8 cellular contexts compared by ENCODE assay signal in the genomic region with DNA sequence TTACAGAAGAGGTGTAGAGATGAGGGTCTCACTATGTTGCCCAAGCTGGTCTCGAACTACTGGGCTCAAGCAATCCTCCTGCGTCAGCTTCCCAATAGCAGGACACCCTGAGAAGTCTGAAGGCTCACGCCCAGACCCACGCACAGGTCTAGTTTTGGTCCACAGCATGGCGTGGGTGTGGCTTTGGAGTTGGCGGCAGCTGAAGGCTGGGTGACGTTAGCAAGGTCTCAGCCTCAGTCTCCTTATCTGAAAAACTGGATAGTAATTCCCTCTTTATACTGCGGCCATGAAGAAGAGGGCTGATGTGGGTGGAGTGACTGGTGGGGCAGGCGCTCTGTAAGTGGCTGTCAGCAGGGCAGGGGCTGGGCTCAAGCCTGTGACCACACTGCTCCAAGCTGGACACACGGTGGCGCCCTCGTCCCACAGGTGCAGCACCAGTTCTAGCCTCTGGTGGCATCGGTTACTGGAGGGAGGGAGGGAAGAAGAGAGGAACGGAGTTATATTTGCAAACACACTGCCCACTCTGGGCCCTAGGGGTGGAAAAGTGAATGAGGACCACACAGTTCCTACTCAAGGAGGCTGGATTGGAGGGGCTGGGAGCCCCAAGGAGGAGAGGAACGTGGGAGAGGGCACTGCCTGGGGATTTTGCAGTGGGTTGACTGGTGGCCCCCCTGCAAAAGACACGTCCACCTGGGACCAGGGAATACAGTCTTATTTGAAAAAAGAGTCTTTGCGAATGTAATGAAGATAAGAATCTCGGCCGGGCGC. TPM values are rescaled to one million over a fixed set of nuclear protein-coding genes. Genes with fewer than 3 reads are reported as not detected.
DNase-seq lines count a peak whose midpoint lies in the region; ATAC-seq and TF ChIP-seq lines count a peak whose summit lies in the region.

No MANE protein-coding gene starts in this region.

- H3K9me3 Mint-ChIP-seq in naive thymus-derived CD4-positive, alpha-beta T cell = no peaks in the 10 kb centered on the region

- CTCF ChIA-PET in naive thymus-derived CD4-positive, alpha-beta T cell (lab: Charles Lee) = interaction anchor here (0.7 to 6.2 kb wide), 10 partner anchors 10 to 53 kb away, joined by 3 to 147 read pairs (median 4); no protein-coding TSS in a partner anchor

- peak; percentile 71 for ATAC-seq in GM21423 (IDR thresholded peaks at IDR 0.05; ENCODE audit: unreplicated experiment)
- peak; percentile 99 for ATAC-seq in naive thymus-derived CD4-positive, alpha-beta T cell

- POLR2A ChIA-PET in naive thymus-derived CD4-positive, alpha-beta T cell (lab: Charles Lee) = interaction anchor here (1.3 to 3.4 kb wide), 4 partner anchors 23 to 69 kb away, joined by 4 to 26 read pairs (median 9); no protein-coding TSS in a partner anchor

- peaks cover 2 to 8% of the 10 kb centered on the region in 2 donors for H3K4me1 ChIP-seq in esophagus (ENCODE audit: control insufficient read depth in 2 of 2, insufficient read depth in 2 of 2, low read length in 1 of 2)
- peaks cover 8 to 14% of the 10 kb centered on the region in 2 donors for H3K4me1 ChIP-seq in naive thymus-derived CD4-positive, alpha-beta T cell (ENCODE audit: control insufficient read depth in 2 of 2, insufficient read depth in 2 of 2, low read length in 2 of 2)

- H3K4me1 Mint-ChIP-seq in naive thymus-derived CD4-positive, alpha-beta T cell = peaks cover 14 to 44% (median 17%) of the 10 kb centered on the region in 7 donors

- 14 to 15% methylated on average over 20 of the region's 20 CpGs for WGBS in esophagus, 2 donors

- intact Hi-C loops in naive thymus-derived CD4-positive, alpha-beta T cell (cut with micrococcal nuclease) = loop anchor here (1.0 to 10.0 kb wide), 7 partner anchors 23 to 325 kb away; a partner anchor contains a TSS

- no peaks in the 10 kb centered on the region for H3K9me3 ChIP-seq in esophagus (ENCODE audit: control insufficient read depth in 2 of 2, insufficient read depth in 1 of 2, low read depth in 1 of 2, low read length in 1 of 2)
- H3K9me3 ChIP-seq in naive thymus-derived CD4-positive, alpha-beta T cell (ENCODE audit: control insufficient read depth in 2 of 3, low read length in 3 of 3) = no peaks in the 10 kb centered on the region

- H3K4me3 Mint-ChIP-seq in naive thymus-derived CD4-positive, alpha-beta T cell = peak overlapping the region; percentile 15 to 64 (median 48)

- H3K27me3 Mint-ChIP-seq in naive thymus-derived CD4-positive, alpha-beta T cell = peaks cover 4 to 18% (median 12%) of the 10 kb centered on the region in 5 donors

- no peaks in the 10 kb centered on the region for H3K36me3 Mint-ChIP-seq in naive thymus-derived CD4-positive, alpha-beta T cell

- H3K27ac Mint-ChIP-seq in naive thymus-derived CD4-positive, alpha-beta T cell = peak overlapping the region in 5 of 9 donors; percentile 1 to 37 (median 7)

- H3K27ac ChIP-seq in esophagus (ENCODE audit: low read depth in 2 of 2, low read length in 1 of 2) = peak overlapping the region; percentile 38 to 71
- no peak overlapping the region for H3K27ac ChIP-seq in naive thymus-derived CD4-positive, alpha-beta T cell (ENCODE audit: low read depth, low read length)

- H3K27me3 ChIP-seq in esophagus (ENCODE audit: control insufficient read depth in 1 of 2, insufficient read depth in 2 of 2, low read length in 2 of 2) = no peaks in the 10 kb centered on the region
- peaks cover 0 to 4% of the 10 kb centered on the region in 2 donors for H3K27me3 ChIP-seq in naive thymus-derived CD4-positive, alpha-beta T cell (ENCODE audit: control insufficient read depth in 2 of 2, insufficient read depth in 2 of 2, low read length in 2 of 2)

- DNase-seq in COR-L47 (lab: John Stamatoyannopoulos, UW) = peak; percentile 81
- DNase-seq in Jurkat, Clone E6-1 (ENCODE audit: low read depth, low spot score) = peak; percentile 82
- DNase-seq in activated T-cell treated with anti-CD3 and anti-CD28 coated beads for 48 hours (ENCODE audit: low read depth) = peak; percentile 87
- peak; percentile 78 to 90 (median 87) for DNase-seq in naive thymus-derived CD4-positive, alpha-beta T cell
- peak; percentile 75 to 80 for DNase-seq in stimulated activated CD8-positive, alpha-beta memory T cell treated with anti-CD3 and anti-CD28 coated beads, Interleukin-7, amount 100 ng/mL, for 48 hours (ENCODE audit: extremely low read depth in 1 of 2, low read depth in 1 of 2)

- no peak overlapping the region for H3K4me3 ChIP-seq in Jurkat, Clone E6-1 (ENCODE audit: low read length)
- H3K4me3 ChIP-seq in esophagus (ENCODE audit: low read depth in 1 of 2, low read length in 2 of 2) = no peak overlapping the region
- no peak overlapping the region for H3K4me3 ChIP-seq in naive thymus-derived CD4-positive, alpha-beta T cell (ENCODE audit: low read length)

- no peaks in the 10 kb centered on the region for H3K36me3 ChIP-seq in esophagus (ENCODE audit: control insufficient read depth in 2 of 2, insufficient read depth in 2 of 2, low read length in 1 of 2)
- no peaks in the 10 kb centered on the region for H3K36me3 ChIP-seq in naive thymus-derived CD4-positive, alpha-beta T cell (ENCODE audit: control insufficient read depth in 2 of 3, insufficient read depth in 3 of 3, low read length in 3 of 3)

TF ChIP-seq in PFSK-1, 5 proteins besides CTCF, POLR2A, EP300 and RAD21:
- TF ChIP-seq TAF1 (IDR thresholded peaks at IDR 0.05; ENCODE audit: borderline replicate concordance, insufficient read depth, low read length) (no peak), FOXP2 (optimal IDR thresholded peaks at IDR 0.05; ENCODE audit: borderline replicate concordance, extremely low read depth, extremely low read length, insufficient read depth) (peak; percentile 97)

RNA-seq across cellular contexts. Expression of a gene that starts 19.6 kb away (rescaled TPM):
- polyA plus RNA-seq in Jurkat, Clone E6-1 (2012; ENCODE audit: insufficient read depth, insufficient read length) = not detected
- 68.1 TPM for polyA plus RNA-seq in PFSK-1 (2012; ENCODE audit: insufficient read length, low read depth)
- polyA plus RNA-seq in esophagus = 10 to 100 TPM; 13.0 to 13.1 TPM
- 1 to 10 TPM in 1 of 5 experiments, under 1 TPM in 3, not detected in 1; 0.13 to 1.0 (median 0.57) TPM for total RNA-seq in naive thymus-derived CD4-positive, alpha-beta T cell
- polyA plus RNA-seq in naive thymus-derived CD4-positive, alpha-beta T cell = under 1 TPM in 1 of 2 donors, not detected in 1; 0.69 TPM

RNA-seq across cellular contexts. Expression of a gene that starts 21.5 kb away (rescaled TPM):
- polyA plus RNA-seq in Jurkat, Clone E6-1 (2012; ENCODE audit: insufficient read depth, insufficient read length) = not detected
- polyA plus RNA-seq in PFSK-1 (2012; ENCODE audit: insufficient read length, low read depth) = 103 TPM
- polyA plus RNA-seq in esophagus = 10 to 100 TPM; 50.1 to 64.3 TPM
- total RNA-seq in naive thymus-derived CD4-positive, alpha-beta T cell = 1 to 10 TPM in 1 of 5 experiments, under 1 TPM in 3, not detected in 1; 0.27 to 1.6 (median 0.62) TPM
- polyA plus RNA-seq in naive thymus-derived CD4-positive, alpha-beta T cell = not detected

RNA-seq across cellular contexts. Expression of a gene that starts 41.1 kb away (rescaled TPM):
- polyA plus RNA-seq in Jurkat, Clone E6-1 (2012; ENCODE audit: insufficient read depth, insufficient read length) = not detected
- polyA plus RNA-seq in PFSK-1 (2012; ENCODE audit: insufficient read length, low read depth) = 0.60 TPM
- polyA plus RNA-seq in esophagus = 1 to 10 TPM in 1 of 2 donors, under 1 TPM in 1; 0.20 to 1.3 TPM
- total RNA-seq in naive thymus-derived CD4-positive, alpha-beta T cell = 100 to 1,000 TPM in 1 of 5 experiments, 1 to 10 TPM in 1, not detected in 3; 6.4 to 123 TPM
- polyA plus RNA-seq in naive thymus-derived CD4-positive, alpha-beta T cell = under 1 TPM in 1 of 2 donors, not detected in 1; 0.71 TPM

RNA-seq across cellular contexts. Expression of a gene that starts 52.6 kb away (rescaled TPM):
- 55.1 TPM for polyA plus RNA-seq in Jurkat, Clone E6-1 (2012; ENCODE audit: insufficient read depth, insufficient read length)
- 6.1 TPM for polyA plus RNA-seq in PFSK-1 (2012; ENCODE audit: insufficient read length, low read depth)
- 1 to 10 TPM; 2.6 to 3.1 TPM for polyA plus RNA-seq in esophagus
- 100 to 1,000 TPM; 146 to 223 (median 203) TPM for total RNA-seq in naive thymus-derived CD4-positive, alpha-beta T cell
- 100 to 1,000 TPM; 350 to 449 TPM for polyA plus RNA-seq in naive thymus-derived CD4-positive, alpha-beta T cell

Comparison
In these comparisons a context has a peak if more than half of its experiments do, and no peak if none do; other contexts are left out.
1. RNA of a gene that starts 19.6 kb away (polyA plus RNA-seq): 13.0 to 13.1 TPM in esophagus; 0.69 TPM in naive thymus-derived CD4-positive, alpha-beta T cell; every median in the first group is over 4 times any median in the second.
2. RNA of a gene that starts 21.5 kb away (polyA plus RNA-seq): 50.1 to 64.3 TPM in esophagus; not detected in naive thymus-derived CD4-positive, alpha-beta T cell; every median in the first group is over 10 times any median in the second.
3. Peak in every context shown above with its lines, with median percentiles within 50 percentile points of each other: DNase-seq.